21 cellular contexts compared by ENCODE assay signal in the genomic region with DNA sequence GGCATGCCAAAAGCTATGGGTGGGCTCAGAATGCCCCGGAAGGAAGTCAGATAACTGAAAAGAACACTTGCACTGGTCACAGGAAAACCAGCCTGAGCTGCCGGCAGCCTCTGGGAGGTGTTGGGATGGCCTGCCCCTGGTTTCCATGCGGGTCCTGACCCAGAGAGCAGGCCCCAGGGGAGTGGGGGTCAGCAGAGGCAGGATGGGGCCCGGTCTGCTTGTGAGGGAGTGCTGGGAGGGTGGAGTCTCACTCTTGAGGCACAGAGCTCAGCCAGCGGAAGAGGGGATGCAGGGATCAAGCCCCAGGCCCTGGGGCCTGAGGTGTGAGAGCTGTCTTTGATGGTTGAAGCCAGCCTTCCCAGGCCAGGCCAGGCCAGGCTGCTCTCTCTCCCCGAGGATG. TPM values are rescaled to one million over a fixed set of nuclear protein-coding genes. Genes with fewer than 3 reads are reported as not detected.
"Had no signal": no experiment of that assay in that cellular context is flagged by ENCODE, and none has a peak within 500 bp of the region (broad histone marks: within the 10 kb centered on the region; RNA-seq: fewer than 3 reads in every experiment).

No MANE protein-coding gene starts in this region.

- DNase-seq: activated CD8-positive, alpha-beta memory T cell treated with anti-CD3 and anti-CD28 coated beads for 24 hours; activated CD8-positive, alpha-beta memory T cell treated with anti-CD3 and anti-CD28 coated beads, Interleukin-2, amount 50 U/mL, for 48 hours; activated gamma-delta T cell; activated naive CD8-positive, alpha-beta T cell treated with anti-CD3 and anti-CD28 coated beads, Interleukin-2, amount 10 ng/mL, durations not matched to agents 7 days and 5 days; amygdala; endodermal cell; foreskin keratinocyte; ovary; stimulated activated naive CD4-positive, alpha-beta T cell; SW 1271 had no signal

- H3K27ac ChIP-seq: cardiac muscle cell, foreskin keratinocyte, hepatocyte, neural progenitor cell, ovary had no signal

- H3K9me3 ChIP-seq: ovary had no signal

- H3K27me3 ChIP-seq: cardiac muscle cell, foreskin keratinocyte, hepatocyte, neural progenitor cell, ovary had no signal

- H3K9ac ChIP-seq: neural progenitor cell had no signal

- H3K9me3 Mint-ChIP-seq: activated naive CD8-positive, alpha-beta T cell treated with anti-CD3 and anti-CD28 coated beads, Interleukin-2, amount 10 ng/mL, durations not matched to agents 7 days and 5 days; endodermal cell; mesothelial cell of epicardium; neural progenitor cell had no signal

- ATAC-seq: activated CD4-positive, CD25-positive, alpha-beta regulatory T cell treated with anti-CD3 and anti-CD28 coated beads, Interleukin-2, amount 50 U/mL, for 24 hours; foreskin keratinocyte had no signal

- H2AFZ ChIP-seq: hepatocyte, neural progenitor cell had no signal

- H3K4me2 ChIP-seq: hepatocyte, neural progenitor cell had no signal

- H3K4me3 ChIP-seq: cardiac muscle cell, hepatocyte, lung, neural progenitor cell, ovary had no signal

- H3K36me3 ChIP-seq: cardiac muscle cell, neural progenitor cell, ovary had no signal

- H3K27ac Mint-ChIP-seq: activated naive CD8-positive, alpha-beta T cell treated with anti-CD3 and anti-CD28 coated beads, Interleukin-2, amount 10 ng/mL, durations not matched to agents 7 days and 5 days; endodermal cell; mesothelial cell of epicardium; neural progenitor cell had no signal

RNA-seq across cellular contexts. Expression of a gene that starts 33.8 kb away (rescaled TPM):
- total RNA-seq: activated naive CD8-positive, alpha-beta T cell treated with anti-CD3 and anti-CD28 coated beads, Interleukin-2, amount 10 ng/mL, durations not matched to agents 7 days and 5 days; cardiac muscle cell; chondrocyte; dermis microvascular lymphatic vessel endothelial cell; endodermal cell; epithelial cell of proximal tubule; foreskin keratinocyte; lung; mesothelial cell of epicardium; pulmonary artery endothelial cell; T-helper 2 cell treated with Interferon-gamma antibody and Interleukin-4, amounts not matched to agents 100 ng/mL and 5 ng/mL, for 36 hours had no signal
